ENCODE assay signal across 15 cellular contexts in genomic region chr12:38588618-38589309, GRCh38.
"Had no signal": no experiment of that assay in that cellular context is flagged by ENCODE, and none has a peak within 500 bp of the region (broad histone marks: within the 10 kb centered on the region; RNA-seq: fewer than 3 reads in every experiment).

No MANE protein-coding gene starts in this region.

- H3K27me3 ChIP-seq: ascending aorta, ovary had no signal

- H3K4me1 ChIP-seq: ascending aorta had no signal

- ATAC-seq: activated CD4-positive, CD25-positive, alpha-beta regulatory T cell treated with anti-CD3 and anti-CD28 coated beads, Interleukin-2, amount 50 U/mL, for 24 hours; activated naive CD8-positive, alpha-beta T cell treated with anti-CD3 and anti-CD28 coated beads, Interleukin-2, amount 50 U/mL, for 24 hours; activated T-helper 17 cell treated with anti-CD3 and anti-CD28 coated beads, Interleukin-2, amount 50 U/mL, for 72 hours; esophagus mucosa; stimulated activated effector memory CD8-positive, alpha-beta T cell treated with anti-CD3 and anti-CD28 coated beads, Interleukin-12 subunit alpha, Interleukin-12 subunit beta, amount 100 ng/mL, for 72 hours had no signal

- H3K9me3 ChIP-seq: ascending aorta, ovary, thoracic aorta had no signal

- H3K27ac ChIP-seq: ascending aorta, ovary, thoracic aorta had no signal

- DNase-seq: activated CD4-positive, alpha-beta T cell treated with anti-CD3 and anti-CD28 coated beads, Interleukin-2, amount 50 U/mL, for 1 hour; activated naive CD4-positive, alpha-beta T cell treated with anti-CD3 and anti-CD28 coated beads for 36 hours; activated naive CD8-positive, alpha-beta T cell treated with anti-CD3 and anti-CD28 coated beads, Interleukin-2, amount 50 U/mL, for 24 hours; activated T-cell treated with anti-CD3 and anti-CD28 coated beads for 4 hours; hypothalamus; mammary epithelial cell; naive B cell; ovary; retina had no signal

- H3K36me3 ChIP-seq: ascending aorta, ovary, thoracic aorta had no signal

- H3K4me3 ChIP-seq: ascending aorta, ovary, thoracic aorta had no signal
